ENCODE assay signal across 14 cellular contexts in genomic region chr22:20998411-20999336, GRCh38. TPM values are rescaled to one million over a fixed set of nuclear protein-coding genes. Genes with fewer than 3 reads are reported as not detected.
DNase-seq lines count a peak whose midpoint lies in the region; ATAC-seq and TF ChIP-seq lines count a peak whose summit lies in the region.
"Had no signal": no experiment of that assay in that cellular context is flagged by ENCODE, and none has a peak within 500 bp of the region (broad histone marks: within the 10 kb centered on the region; RNA-seq: fewer than 3 reads in every experiment).

No MANE protein-coding gene starts in this region.

- H2BK5ac ChIP-seq in mesenchymal stem cell (ENCODE audit: low read depth, low read length, poor library complexity, severe bottlenecking): no peak overlapping the region

- 72% methylated on average over 4 of the region's 7 CpGs for WGBS in SK-N-SH (ENCODE audit: low lambda C conversion rate)
- 47 to 53% methylated on average over 7 of the region's 7 CpGs for WGBS in GM23248 (ENCODE audit: low coverage in 1 of 2, low lambda C conversion rate in 2 of 2, missing lambda C conversion rate in 2 of 2), 2 experiments
- WGBS in mesenchymal stem cell: 74% methylated on average over 6 of the region's 7 CpGs

- no peaks in the 10 kb centered on the region for H3K27me3 Mint-ChIP-seq in WTC11 (ENCODE audit: low read depth)

- H3K79me1 ChIP-seq in mesenchymal stem cell (replicated peaks; ENCODE audit: low read length, poor library complexity, severe bottlenecking): peaks cover 34% of the 10 kb centered on the region

- 0 out of 2 replicates have a peak, but pooled peaks cover 5% of the 10 kb centered on the region for H4K20me1 ChIP-seq in SK-N-SH (ENCODE audit: insufficient read depth)
- no peaks in the 10 kb centered on the region for H4K20me1 ChIP-seq in GM23248 (ENCODE audit: insufficient read depth)

- TF ChIP-seq RAD21 in SK-N-SH (IDR thresholded peaks at IDR 0.05; ENCODE audit: low read length): no peak

- DNase-seq in SK-N-SH: no peak
- peak; percentile 63 for DNase-seq in GM23248
- DNase-seq in WTC11 (ENCODE audit: low spot score): no peak
- DNase-seq in mesenchymal stem cell: no peak
- DNase-seq in HuH-7.5 (ENCODE audit: low spot score): no peak
- DNase-seq in NCI-H2081 (lab: John Stamatoyannopoulos, UW): no peak
- DNase-seq: activated T-cell treated with anti-CD3 and anti-CD28 coated beads, Interleukin-2, amount 50 U/mL, for 72 hours; central memory CD4-positive, alpha-beta T cell; DMS79 treated with DMSO at 0.1 percent for 48 hours; OCI-M1 had no signal

- H2AFZ ChIP-seq in SK-N-SH (ENCODE audit: low read depth) (no peak overlapping the region), GM23248 (no peak overlapping the region), mesenchymal stem cell (ENCODE audit: low read depth, low read length) (no peak overlapping the region)

- 0 out of 2 replicates have a peak overlapping the region, but pooled peaks have one; percentile 32 for H3K27ac Mint-ChIP-seq in WTC11
- H3K27ac Mint-ChIP-seq: activated T-cell treated with anti-CD3 and anti-CD28 coated beads, Interleukin-2, amount 50 U/mL, for 72 hours had no signal

- H2BK12ac ChIP-seq in mesenchymal stem cell (ENCODE audit: low read length in 2 of 2): no peak overlapping the region

- no peak for ATAC-seq in SK-N-SH treated with all-trans-retinoic acid at 6 μM for 48 hours
- ATAC-seq in WTC11: no peak
- no peak for ATAC-seq in GM18502 (IDR thresholded peaks at IDR 0.05; ENCODE audit: poor library complexity, unreplicated experiment)
- ATAC-seq: activated T-cell treated with anti-CD3 and anti-CD28 coated beads, Interleukin-2, amount 50 U/mL, for 72 hours; esophagus mucosa had no signal

- CTCF ChIA-PET in SK-N-SH (lab: Yijun Ruan, JAX) (interaction anchor here (0.9 to 2.7 kb wide), 2 partner anchors 104 to 195 kb away, joined by 4 to 11 read pairs; no protein-coding TSS in a partner anchor), WTC11 (lab: Charles Lee) (interaction anchor here (0.6 to 1.0 kb wide), 3 partner anchors 17 to 42 kb away, joined by 3 to 4 read pairs (median 3); partner anchors contain the start of gene LZTR1)

- H3K4me1 ChIP-seq in SK-N-SH (ENCODE audit: control insufficient read depth in 1 of 2, insufficient read depth in 2 of 2, low read depth in 1 of 2, low read length in 1 of 2) (peaks cover 12 to 34% of the 10 kb centered on the region in 2 experiments; a peak in 3 of 4 replicates), GM23248 (ENCODE audit: insufficient read depth) (peaks cover 17% of the 10 kb centered on the region), mesenchymal stem cell (ENCODE audit: control insufficient read depth, insufficient read depth, low read depth, low read length) (peaks cover 32% of the 10 kb centered on the region)

- no peak for TF ChIP-seq CTCF in SK-N-SH (IDR thresholded peaks at IDR 0.05)
- no peak for TF ChIP-seq CTCF in WTC11 (IDR thresholded peaks at IDR 0.05)

- H3K36me3 ChIP-seq in SK-N-SH (replicated peaks in 1 of 2; ENCODE audit: control insufficient read depth in 1 of 2, insufficient read depth in 2 of 2, low read length in 1 of 2): peaks cover 7 to 39% of the 10 kb centered on the region in 2 experiments
- H3K36me3 ChIP-seq in GM23248 (ENCODE audit: low read depth): no peaks in the 10 kb centered on the region
- peaks cover 61 to 70% of the 10 kb centered on the region in 2 experiments for H3K36me3 ChIP-seq in mesenchymal stem cell (ENCODE audit: control insufficient read depth in 1 of 2, insufficient read depth in 2 of 2, low read depth in 1 of 2, low read length in 2 of 2)

- H3K27me3 ChIP-seq in SK-N-SH (ENCODE audit: insufficient read depth) (no peaks in the 10 kb centered on the region), GM23248 (replicated peaks; ENCODE audit: insufficient read depth) (no peaks in the 10 kb centered on the region), mesenchymal stem cell (ENCODE audit: control insufficient read depth in 1 of 2, insufficient read depth in 1 of 2, low read length in 2 of 2) (no peaks in the 10 kb centered on the region)
- H3K27me3 ChIP-seq: tibial nerve had no signal

- H3K4me1 Mint-ChIP-seq in WTC11: peaks cover 18% of the 10 kb centered on the region

- H3K79me2 ChIP-seq in SK-N-SH (ENCODE audit: insufficient read depth) (peaks cover 33% of the 10 kb centered on the region), GM23248 (ENCODE audit: insufficient read depth) (peaks cover 34% of the 10 kb centered on the region)

- H3K4me3 ChIP-seq in SK-N-SH (ENCODE audit: low read depth in 2 of 2, low read length in 1 of 2) (no peak overlapping the region), GM23248 (no peak overlapping the region), mesenchymal stem cell (ENCODE audit: insufficient read depth in 1 of 2, low read depth in 1 of 2, low read length in 2 of 2) (no peak overlapping the region)
- H3K4me3 ChIP-seq: tibial nerve had no signal

- H3K9ac ChIP-seq in SK-N-SH (no peak overlapping the region), GM23248 (peak overlapping the region; percentile 17; the same call in 1 of the 2 replicates), mesenchymal stem cell (ENCODE audit: low read length) (peak overlapping the region; percentile 29)

- H3K9me2 ChIP-seq in SK-N-SH (no peaks in the 10 kb centered on the region), GM23248 (ENCODE audit: insufficient read depth) (no peaks in the 10 kb centered on the region)

- H3K9me3 ChIP-seq in SK-N-SH (no peaks in the 10 kb centered on the region), GM23248 (ENCODE audit: low read depth) (no peaks in the 10 kb centered on the region), mesenchymal stem cell (ENCODE audit: control insufficient read depth, low read length) (no peaks in the 10 kb centered on the region)
- H3K9me3 ChIP-seq: tibial nerve had no signal

- H3K23ac ChIP-seq in mesenchymal stem cell (ENCODE audit: low read length in 2 of 2): no peak overlapping the region

- no peaks in the 10 kb centered on the region for H3K9me3 Mint-ChIP-seq in WTC11
- H3K9me3 Mint-ChIP-seq: activated T-cell treated with anti-CD3 and anti-CD28 coated beads, Interleukin-2, amount 50 U/mL, for 72 hours had no signal

- H3K27ac ChIP-seq in SK-N-SH (ENCODE audit: low read depth in 2 of 2, low read length in 1 of 2): no peak overlapping the region
- 0 out of 2 replicates have a peak overlapping the region, but pooled peaks have one; percentile 12 for H3K27ac ChIP-seq in GM23248
- no peak overlapping the region for H3K27ac ChIP-seq in mesenchymal stem cell (ENCODE audit: low read length, poor library complexity, severe bottlenecking)
- H3K27ac ChIP-seq: tibial nerve had no signal

- H2AK5ac ChIP-seq in mesenchymal stem cell (ENCODE audit: low read length, severe bottlenecking): no peak overlapping the region

- H3K4me3 Mint-ChIP-seq in WTC11: no peak overlapping the region
- H3K4me3 Mint-ChIP-seq: activated T-cell treated with anti-CD3 and anti-CD28 coated beads, Interleukin-2, amount 50 U/mL, for 72 hours had no signal

- H2BK15ac ChIP-seq in mesenchymal stem cell (ENCODE audit: low read depth, poor library complexity, severe bottlenecking): no peak overlapping the region

- H3K4me2 ChIP-seq in SK-N-SH: no peak overlapping the region
- no peak overlapping the region for H3K4me2 ChIP-seq in GM23248 (ENCODE audit: unreplicated experiment)
- no peak overlapping the region for H3K4me2 ChIP-seq in mesenchymal stem cell (ENCODE audit: low read length, poor library complexity, severe bottlenecking)

- H3K14ac ChIP-seq in mesenchymal stem cell (ENCODE audit: low read length in 2 of 2): no peak overlapping the region

- TF ChIP-seq EP300 in SK-N-SH (IDR thresholded peaks at IDR 0.05; ENCODE audit: borderline replicate concordance in 1 of 2, low read depth in 1 of 2, low read length in 1 of 2): no peak

- H4K91ac ChIP-seq in mesenchymal stem cell (ENCODE audit: low read length): no peak overlapping the region

- H3K4ac ChIP-seq in mesenchymal stem cell (ENCODE audit: low read depth in 1 of 2, low read length in 2 of 2): no peak overlapping the region

- H3F3A ChIP-seq in SK-N-SH (replicated peaks; ENCODE audit: insufficient read depth) (peaks cover 16% of the 10 kb centered on the region), GM23248 (ENCODE audit: insufficient read depth) (peaks cover 12% of the 10 kb centered on the region)

- no peak overlapping the region for H2BK120ac ChIP-seq in mesenchymal stem cell (ENCODE audit: low read depth, low read length)

- POLR2A ChIA-PET in SK-N-SH (lab: Yijun Ruan, JAX): interaction anchor here (0.7 to 3.3 kb wide), 3 partner anchors 8 to 33 kb away, joined by 3 to 18 read pairs (median 12); partner anchors contain the start of gene LZTR1
- POLR2A ChIA-PET in WTC11 (lab: Charles Lee): interaction anchor here (1.1 kb wide), 1 partner anchor 9 kb away, joined by 3 read pairs; no protein-coding TSS in a partner anchor

- peak overlapping the region; percentile 27 for H4K8ac ChIP-seq in mesenchymal stem cell (ENCODE audit: low read length)

- in situ Hi-C loops in GM23248 (cut with MboI): no loop called here

- H3K18ac ChIP-seq in mesenchymal stem cell (ENCODE audit: low read depth in 1 of 2, low read length in 2 of 2): no peak overlapping the region

- H3K36me3 Mint-ChIP-seq in WTC11: no peaks in the 10 kb centered on the region

RNA-seq across cellular contexts. Expression of gene THAP7, which starts 3.2 kb away (rescaled TPM):
- polyA plus RNA-seq in SK-N-SH (2012; rRNA removed) (26.3 and 32.0 TPM in 2 replicates), GM23248 (2016; fragmentation: Nextera tagmentation; extraction: Ambion mirVana) (32.5 and 34.0 TPM in 2 replicates)
- 13.8 and 18.1 TPM in 2 replicates for polyA plus RNA-seq in SK-N-SH (2012; cell fraction: cytosol; rRNA removed)
- polyA plus RNA-seq in SK-N-SH (2012; cell fraction: nucleus; rRNA removed): 74.4 and 90.6 TPM in 2 replicates
- 19.5 and 27.5 TPM in 2 replicates for total RNA-seq in GM23248 (2014; rRNA removed; shearing (Covaris generic))
- total RNA-seq in WTC11 (2021): 18.7 to 23.9 TPM (median 19.3 TPM) in 3 replicates
- 15.5 TPM for polyA plus RNA-seq in mesenchymal stem cell (2013, experiment 1 of 2)
- polyA plus RNA-seq in mesenchymal stem cell (2013, experiment 2 of 2): 15.1 TPM

RNA-seq across cellular contexts. Expression of gene P2RX6, which starts 16.3 kb away (rescaled TPM):
- polyA plus RNA-seq in SK-N-SH (2012; rRNA removed): 7.1 and 12.9 TPM in 2 replicates
- 1.4 and 2.6 TPM in 2 replicates for polyA plus RNA-seq in SK-N-SH (2012; cell fraction: cytosol; rRNA removed)
- 78.5 and 91.0 TPM in 2 replicates for polyA plus RNA-seq in SK-N-SH (2012; cell fraction: nucleus; rRNA removed)
- 1.6 TPM in 2 replicates for total RNA-seq in GM23248 (2014; rRNA removed; shearing (Covaris generic))
- 2.2 and 2.4 TPM in 2 replicates for polyA plus RNA-seq in GM23248 (2016; fragmentation: Nextera tagmentation; extraction: Ambion mirVana)
- total RNA-seq in WTC11 (2021): 0.13 to 0.69 TPM (median 0.30 TPM) in 3 replicates
- 1.6 TPM for polyA plus RNA-seq in mesenchymal stem cell (2013, experiment 1 of 2)
- polyA plus RNA-seq in mesenchymal stem cell (2013, experiment 2 of 2): 1.5 TPM

RNA-seq across cellular contexts. Expression of gene LZTR1, which starts 16.6 kb away (rescaled TPM):
- polyA plus RNA-seq in SK-N-SH (2012; rRNA removed) (37.7 and 41.5 TPM in 2 replicates), GM23248 (2016; fragmentation: Nextera tagmentation; extraction: Ambion mirVana) (26.8 and 29.7 TPM in 2 replicates)
- polyA plus RNA-seq in SK-N-SH (2012; cell fraction: cytosol; rRNA removed): 11.9 and 15.0 TPM in 2 replicates
- polyA plus RNA-seq in SK-N-SH (2012; cell fraction: nucleus; rRNA removed): 294 and 344 TPM in 2 replicates
- 71.5 and 80.1 TPM in 2 replicates for total RNA-seq in GM23248 (2014; rRNA removed; shearing (Covaris generic))
- total RNA-seq in WTC11 (2021): 38.3 to 44.5 TPM (median 40.1 TPM) in 3 replicates
- polyA plus RNA-seq in mesenchymal stem cell (2013, experiment 1 of 2): 32.0 TPM
- polyA plus RNA-seq in mesenchymal stem cell (2013, experiment 2 of 2): 29.6 TPM

RNA-seq across cellular contexts. Expression of gene AIFM3, which starts 31.6 kb away (rescaled TPM):
- polyA plus RNA-seq in SK-N-SH (2012; rRNA removed) (1.3 and 1.7 TPM in 2 replicates), GM23248 (2016; fragmentation: Nextera tagmentation; extraction: Ambion mirVana) (0.16 TPM in 1 of 2 replicates, not detected in the other)
- 0.77 and 0.98 TPM in 2 replicates for polyA plus RNA-seq in SK-N-SH (2012; cell fraction: cytosol; rRNA removed)
- polyA plus RNA-seq in SK-N-SH (2012; cell fraction: nucleus; rRNA removed): 4.7 and 6.1 TPM in 2 replicates
- total RNA-seq in GM23248 (2014; rRNA removed; shearing (Covaris generic)): 0.65 TPM in 1 of 2 replicates, not detected in the other
- total RNA-seq in WTC11 (2021): 2.6 to 3.4 TPM (median 2.8 TPM) in 3 replicates
- 0.18 TPM for polyA plus RNA-seq in mesenchymal stem cell (2013, experiment 1 of 2)
- polyA plus RNA-seq in mesenchymal stem cell (2013, experiment 2 of 2): 0.08 TPM

RNA-seq across cellular contexts. Expression of gene SLC7A4, which starts 33.7 kb away (rescaled TPM):
- polyA plus RNA-seq in SK-N-SH (2012; rRNA removed): 0.02 TPM in 1 of 2 replicates, not detected in the other
- polyA plus RNA-seq in SK-N-SH (2012; cell fraction: cytosol; rRNA removed): 0.01 and 0.04 TPM in 2 replicates
- 0.07 and 0.11 TPM in 2 replicates for polyA plus RNA-seq in SK-N-SH (2012; cell fraction: nucleus; rRNA removed)
- total RNA-seq in GM23248 (2014; rRNA removed; shearing (Covaris generic)): not detected in 2 replicates
- polyA plus RNA-seq in GM23248 (2016; fragmentation: Nextera tagmentation; extraction: Ambion mirVana): 0.13 TPM in 1 of 2 replicates, not detected in the other
- total RNA-seq in WTC11 (2021): 0.21 to 0.50 TPM (median 0.37 TPM) in 3 replicates
- 0.11 TPM for polyA plus RNA-seq in mesenchymal stem cell (2013, experiment 1 of 2)
- 0.16 TPM for polyA plus RNA-seq in mesenchymal stem cell (2013, experiment 2 of 2)
- total RNA-seq: activated T-cell treated with anti-CD3 and anti-CD28 coated beads, Interleukin-2, amount 50 U/mL, for 72 hours had no signal
